8 cellular contexts compared by ENCODE assay signal in genomic region chr4:1113311-1114009, GRCh38.
DNase-seq lines count a peak whose midpoint lies in the region; ATAC-seq, FAIRE-seq and TF ChIP-seq lines count a peak whose summit lies in the region.

Gene RNF212, minus strand, starts transcription at chr4:1113564. Its CDS starts 100 bp downstream, at chr4:1113464.

- H3K4me1 ChIP-seq in adipocyte (ENCODE audit: control insufficient read depth, insufficient read depth, low read length), result peaks cover 2% of the 10 kb centered on the region

- H3K9ac ChIP-seq in adipocyte (ENCODE audit: low read length), result peak within 1 kb of the TSS; percentile 63

- POLR2A ChIA-PET in RWPE1 (lab: Yijun Ruan, JAX; ENCODE audit: low non-redundant PET), result no interaction called here

- H3K36me3 ChIP-seq in adipocyte (ENCODE audit: control insufficient read depth, insufficient read depth, low read length, severe bottlenecking), result no peaks in the 10 kb centered on the region

- FAIRE-seq in D721Med (lab: Jason Lieb, UNC), result no peak

- peaks cover 7% of the 10 kb centered on the region for H3K27me3 ChIP-seq in adipocyte (replicated peaks; ENCODE audit: control insufficient read depth, insufficient read depth, low read length)

- no peak for TF ChIP-seq CTCF in RWPE1 (conservative IDR thresholded peaks at IDR 0.05; ENCODE audit: low read depth)
- no peak for TF ChIP-seq CTCF in D721Med (IDR thresholded peaks at IDR 0.05; ENCODE audit: insufficient read depth, missing control alignments)

- peak within 1 kb of the TSS; percentile 77 for H3K4me3 ChIP-seq in adipocyte (ENCODE audit: low read length)

- H3K27ac ChIP-seq in RWPE1, result peak within 1 kb of the TSS; percentile 69

- no peak for ATAC-seq in HG03432 (IDR thresholded peaks at IDR 0.05; ENCODE audit: unreplicated experiment)
- no peak for ATAC-seq in HG03354 (IDR thresholded peaks at IDR 0.05; ENCODE audit: poor library complexity, severe bottlenecking, unreplicated experiment)

- H3K9me3 ChIP-seq in adipocyte (ENCODE audit: control insufficient read depth, low read length), result no peaks in the 10 kb centered on the region

- DNase-seq in RWPE1 (ENCODE audit: low spot score) (peak; percentile 6), adipocyte (ENCODE audit: low read depth) (no peak), islet precursor cell (peak; percentile 51), D721Med (ENCODE audit: insufficient read length, low spot score) (no peak), SKM-1 treated with dmso at 0.1 percent for 144 hours (lab: John Stamatoyannopoulos, UW; ENCODE audit: unreplicated experiment) (no peak)
- peak; percentile 22 for DNase-seq in stimulated activated CD8-positive, alpha-beta memory T cell treated with anti-CD3 and anti-CD28 coated beads, Interleukin-12 subunit alpha, Interleukin-12 subunit beta, amount 100 ng/mL, for 4 hours (ENCODE audit: low read depth)

- CTCF ChIA-PET in RWPE1 (lab: Yijun Ruan, JAX), result no interaction called here

Comparison
In these comparisons a context has a peak if more than half of its experiments do, and no peak if none do; other contexts are left out.
1. DNase-seq: peak in RWPE1 (single experiment), islet precursor cell (single experiment) and stimulated activated CD8-positive, alpha-beta memory T cell treated with anti-CD3 and anti-CD28 coated beads, Interleukin-12 subunit alpha, Interleukin-12 subunit beta, amount 100 ng/mL, for 4 hours (single experiment); none in adipocyte (single experiment), D721Med (single experiment) and SKM-1 treated with dmso at 0.1 percent for 144 hours (single experiment).